24 cellular contexts compared by ENCODE assay signal in genomic region chr18:76442413-76443171, GRCh38. TPM values are rescaled to one million over a fixed set of nuclear protein-coding genes. Genes with fewer than 3 reads are reported as not detected.
DNase-seq lines count a peak whose midpoint lies in the region; ATAC-seq, FAIRE-seq and TF ChIP-seq lines count a peak whose summit lies in the region.
"Had no signal": no experiment of that assay in that cellular context is flagged by ENCODE, and none has a peak within 500 bp of the region (broad histone marks: within the 10 kb centered on the region; RNA-seq: fewer than 3 reads in every experiment).

No MANE protein-coding gene starts in this region.

- no peaks in the 10 kb centered on the region for H3K27me3 ChIP-seq in spleen (replicated peaks in 1 of 7)

- CTCF ChIA-PET in activated CD8-positive, alpha-beta memory T cell treated with anti-CD3 and anti-CD28 coated beads, Interleukin-2, amount 10 ng/mL, durations not matched to agents 7 days and 5 days (lab: Charles Lee): no interaction called here

- no peaks in the 10 kb centered on the region for H3K9me3 Mint-ChIP-seq in activated CD8-positive, alpha-beta memory T cell treated with anti-CD3 and anti-CD28 coated beads, Interleukin-2, amount 10 ng/mL, durations not matched to agents 7 days and 5 days (ENCODE audit: low read depth)

- no peak overlapping the region for H3K4me3 ChIP-seq in kidney (ENCODE audit: low read length in 2 of 2)
- no peak overlapping the region for H3K4me3 ChIP-seq in spleen

- no peak overlapping the region for H3K27ac Mint-ChIP-seq in activated CD8-positive, alpha-beta memory T cell treated with anti-CD3 and anti-CD28 coated beads, Interleukin-2, amount 10 ng/mL, durations not matched to agents 7 days and 5 days

- no peak overlapping the region for H3K4me3 Mint-ChIP-seq in activated CD8-positive, alpha-beta memory T cell treated with anti-CD3 and anti-CD28 coated beads, Interleukin-2, amount 10 ng/mL, durations not matched to agents 7 days and 5 days
- H3K4me3 Mint-ChIP-seq: CD14-positive monocyte had no signal

- no peaks in the 10 kb centered on the region for H3K27me3 Mint-ChIP-seq in activated CD8-positive, alpha-beta memory T cell treated with anti-CD3 and anti-CD28 coated beads, Interleukin-2, amount 10 ng/mL, durations not matched to agents 7 days and 5 days

- 95 to 98% (median 96%) methylated on average over 55 to 66 of the region's 66 CpGs for WGBS in spleen, 5 donors

- TF ChIP-seq POLR2A in spleen (IDR thresholded peaks at IDR 0.05): no peak

- intact Hi-C loops in kidney (cut with DNase I) (no loop called here), spleen (cut with DNase I; ENCODE audit: low total_unique reads) (no loop called here)

- H3K4me1 Mint-ChIP-seq in activated CD8-positive, alpha-beta memory T cell treated with anti-CD3 and anti-CD28 coated beads, Interleukin-2, amount 10 ng/mL, durations not matched to agents 7 days and 5 days: no peaks in the 10 kb centered on the region

- peaks cover 4 to 14% of the 10 kb centered on the region in 2 donors for H3K36me3 ChIP-seq in kidney (ENCODE audit: control insufficient read depth in 1 of 2, insufficient read depth in 2 of 2, low read length in 2 of 2)
- H3K36me3 ChIP-seq in spleen: peaks cover 0 to 57% (median 26%) of the 10 kb centered on the region in 6 donors

- H3K27ac ChIP-seq in kidney (ENCODE audit: low read depth in 2 of 2, low read length in 2 of 2) (no peak overlapping the region), spleen (no peak overlapping the region)

- peak; percentile 56 for DNase-seq in activated effector memory CD4-positive, alpha-beta T cell treated with anti-CD3 and anti-CD28 coated beads, Interleukin-2, amount 50 U/mL, for 16 hours
- no peak for DNase-seq in activated effector memory CD4-positive, alpha-beta T cell treated with Interleukin-2 at 50 U/mL for 16 hours
- DNase-seq in activated CD8-positive, alpha-beta memory T cell treated with anti-CD3 and anti-CD28 coated beads, Interleukin-2, amount 10 ng/mL, durations not matched to agents 7 days and 5 days: peak; percentile 12
- DNase-seq in kidney (peak; percentile 57), spleen (peak; percentile 73), NCI-H510A treated with DMSO at 0.1 percent for 48 hours (lab: John Stamatoyannopoulos, UW) (no peak), NCI-H446 treated with DMSO at 0.1 percent for 48 hours (lab: John Stamatoyannopoulos, UW) (no peak)
- no peak for DNase-seq in stimulated activated CD8-positive, alpha-beta memory T cell treated with anti-CD3 and anti-CD28 coated beads, Interleukin-4, amount 100 ng/mL, for 48 hours
- DNase-seq: DMS53, GDM1, KBM-7, NCI-H1092, NCI-H1436, NCI-H187 treated with DMSO at 0.1 percent for 48 hours, NCI-H2227 treated with DMSO at 0.1 percent for 48 hours, NCI-H524, NCI-H774 had no signal

- H3K4me1 ChIP-seq in kidney (ENCODE audit: control insufficient read depth in 1 of 2, insufficient read depth in 1 of 2, low read depth in 1 of 2, low read length in 2 of 2): peaks cover 13 to 15% of the 10 kb centered on the region in 2 donors
- H3K4me1 ChIP-seq in spleen: peaks cover 7 to 42% (median 27%) of the 10 kb centered on the region in 6 donors

- no peak overlapping the region for H3K9ac ChIP-seq in kidney (ENCODE audit: low read length in 2 of 2)

- FAIRE-seq in kidney (lab: Jason Lieb, UNC): no peak
- FAIRE-seq: A204.1, GM18507, GM19239, H54 had no signal

- TF ChIP-seq CTCF in kidney (IDR thresholded peaks at IDR 0.05; ENCODE audit: borderline replicate concordance, extremely low read depth, insufficient read depth) (no peak), spleen (IDR thresholded peaks at IDR 0.05 in 8 of 11, conservative IDR thresholded peaks at IDR 0.05 in 3 of 11) (no peak)

- no peaks in the 10 kb centered on the region for H3K36me3 Mint-ChIP-seq in activated CD8-positive, alpha-beta memory T cell treated with anti-CD3 and anti-CD28 coated beads, Interleukin-2, amount 10 ng/mL, durations not matched to agents 7 days and 5 days

- no peaks in the 10 kb centered on the region for H3K9me3 ChIP-seq in kidney (ENCODE audit: control insufficient read depth in 1 of 2, low read length in 2 of 2)
- no peaks in the 10 kb centered on the region for H3K9me3 ChIP-seq in spleen

- ATAC-seq in activated CD8-positive, alpha-beta memory T cell treated with anti-CD3 and anti-CD28 coated beads, Interleukin-2, amount 10 ng/mL, durations not matched to agents 7 days and 5 days: no peak
- ATAC-seq: Panc1, SK-N-SH treated with all-trans-retinoic acid at 6 μM for 48 hours had no signal

RNA-seq across cellular contexts. Expression of gene ZNF516, which starts 52.5 kb away (rescaled TPM):
- total RNA-seq in activated CD8-positive, alpha-beta memory T cell treated with anti-CD3 and anti-CD28 coated beads, Interleukin-2, amount 10 ng/mL, durations not matched to agents 7 days and 5 days: 1 to 10 TPM; 1.5 to 2.0 TPM
- 28.7 TPM for total RNA-seq in kidney
- 6.7 TPM for polyA plus RNA-seq in kidney (ENCODE audit: insufficient read depth, low read depth, low replicate concordance)
- total RNA-seq in spleen: 10 to 100 TPM; 20.8 to 58.4 (median 41.1) TPM
- 1 to 10 TPM; 4.5 to 8.7 (median 4.9) TPM for polyA plus RNA-seq in spleen

Comparison
In these comparisons a context has a peak if more than half of its experiments do, and no peak if none do; other contexts are left out.
1. DNase-seq: peak in activated effector memory CD4-positive, alpha-beta T cell treated with anti-CD3 and anti-CD28 coated beads, Interleukin-2, amount 50 U/mL, for 16 hours (single experiment), activated CD8-positive, alpha-beta memory T cell treated with anti-CD3 and anti-CD28 coated beads, Interleukin-2, amount 10 ng/mL, durations not matched to agents 7 days and 5 days (single experiment), kidney (single experiment) and spleen (single experiment); none in activated effector memory CD4-positive, alpha-beta T cell treated with Interleukin-2 at 50 U/mL for 16 hours (single experiment), NCI-H510A treated with DMSO at 0.1 percent for 48 hours (single experiment), stimulated activated CD8-positive, alpha-beta memory T cell treated with anti-CD3 and anti-CD28 coated beads, Interleukin-4, amount 100 ng/mL, for 48 hours (single experiment) and NCI-H446 treated with DMSO at 0.1 percent for 48 hours (single experiment).